In genomic region chr11:31369348-31370329, GRCh38 we compare ENCODE assay signal across 8 cellular contexts. TPM values are rescaled to one million over a fixed set of nuclear protein-coding genes. Genes with fewer than 3 reads are reported as not detected.
DNase-seq lines count a peak whose midpoint lies in the region; ATAC-seq and TF ChIP-seq lines count a peak whose summit lies in the region.

DCDC1 (minus strand) TSS chr11:31369739; CDS start chr11:31328280, 41,459 bp downstream.
DNAJC24 (plus strand) TSS chr11:31369860; CDS start chr11:31370749, 889 bp downstream.

- peaks cover 0 to 4% of the 10 kb centered on the region in 2 donors for H3K4me1 ChIP-seq in thyroid gland

- H3K9me3 Mint-ChIP-seq in activated naive CD8-positive, alpha-beta T cell treated with anti-CD3 and anti-CD28 coated beads for 36 hours, result no peaks in the 10 kb centered on the region
- H3K9me3 Mint-ChIP-seq in osteocyte (ENCODE audit: unreplicated experiment), result no peaks in the 10 kb centered on the region

- H3K4me1 Mint-ChIP-seq in activated naive CD8-positive, alpha-beta T cell treated with anti-CD3 and anti-CD28 coated beads for 36 hours, result peaks cover 36% of the 10 kb centered on the region
- H3K4me1 Mint-ChIP-seq in osteocyte (ENCODE audit: unreplicated experiment), result peaks cover 15% of the 10 kb centered on the region

- no peaks in the 10 kb centered on the region for H3K27me3 Mint-ChIP-seq in activated naive CD8-positive, alpha-beta T cell treated with anti-CD3 and anti-CD28 coated beads for 36 hours
- peaks cover 26% of the 10 kb centered on the region for H3K27me3 Mint-ChIP-seq in osteocyte (ENCODE audit: unreplicated experiment)

- H3K27ac ChIP-seq in thyroid gland, result peak within 1 kb of the TSS; percentile 27 to 58 (median 47)

- no peaks in the 10 kb centered on the region for H3K9me3 ChIP-seq in thyroid gland

- peak; percentile 99 for ATAC-seq in HG02642 (IDR thresholded peaks at IDR 0.05; ENCODE audit: poor library complexity, unreplicated experiment)
- peak; percentile 100 for ATAC-seq in Right ventricle myocardium inferior

- no peak for TF ChIP-seq CTCF in osteocyte (IDR thresholded peaks at IDR 0.05)
- no peak for TF ChIP-seq CTCF in thyroid gland (IDR thresholded peaks at IDR 0.05)

- no peaks in the 10 kb centered on the region for H3K27me3 ChIP-seq in thyroid gland

- intact Hi-C loops in Right ventricle myocardium inferior (cut with DNase I) (no loop called here), thyroid gland (cut with DNase I) (no loop called here)

- H3K36me3 Mint-ChIP-seq in activated naive CD8-positive, alpha-beta T cell treated with anti-CD3 and anti-CD28 coated beads for 36 hours, result peaks cover 9% of the 10 kb centered on the region
- peaks cover 3% of the 10 kb centered on the region for H3K36me3 Mint-ChIP-seq in osteocyte (ENCODE audit: unreplicated experiment)

- H3K27ac Mint-ChIP-seq in activated naive CD8-positive, alpha-beta T cell treated with anti-CD3 and anti-CD28 coated beads for 36 hours, result peak within 1 kb of the TSS; percentile 87
- peak within 1 kb of the TSS; percentile 96 for H3K27ac Mint-ChIP-seq in osteocyte (ENCODE audit: unreplicated experiment)

- H3K36me3 ChIP-seq in thyroid gland, result no peaks in the 10 kb centered on the region

- TF ChIP-seq POLR2A in GM10847 (IDR thresholded peaks at IDR 0.05; ENCODE audit: extremely low read depth, insufficient read length) (peak; percentile 79), thyroid gland (IDR thresholded peaks at IDR 0.05) (peak in 1 of 2 donors; percentile 41)

- WGBS in thyroid gland, 2 donors, result 0 to 1% methylated on average over 30 to 35 of the region's 53 CpGs

- DNase-seq in NCI-H1105 (lab: John Stamatoyannopoulos, UW), result peak; percentile 95
- DNase-seq in SKM-1 (lab: John Stamatoyannopoulos, UW; ENCODE audit: unreplicated experiment), result peak; percentile 88
- DNase-seq in activated naive CD8-positive, alpha-beta T cell treated with anti-CD3 and anti-CD28 coated beads for 36 hours, result peak; percentile 90
- DNase-seq in Right ventricle myocardium inferior (ENCODE audit: missing footprints), result peak; percentile 95
- DNase-seq in osteocyte (ENCODE audit: extremely low spot score, unreplicated experiment), result peak; percentile 96
- peak; percentile 91 to 92 for DNase-seq in thyroid gland

- H3K4me3 ChIP-seq in thyroid gland (replicated peaks in 1 of 3), result peak within 1 kb of the TSS; percentile 63 to 93 (median 73)

- H3K4me3 Mint-ChIP-seq in activated naive CD8-positive, alpha-beta T cell treated with anti-CD3 and anti-CD28 coated beads for 36 hours, result peak within 1 kb of the TSS; percentile 90
- peak within 1 kb of the TSS; percentile 93 for H3K4me3 Mint-ChIP-seq in osteocyte (ENCODE audit: unreplicated experiment)

RNA-seq across cellular contexts. Expression of gene DCDC1, which starts in this region (rescaled TPM):
- under 1 TPM; 0.14 to 0.36 TPM for total RNA-seq in activated naive CD8-positive, alpha-beta T cell treated with anti-CD3 and anti-CD28 coated beads for 36 hours
- total RNA-seq in Right ventricle myocardium inferior (0.19 TPM), osteocyte (not detected in 2 replicates), thyroid gland (10 to 100 TPM in 2 of 4 donors, 1 to 10 TPM in 2; 4.4 to 17.2 (median 9.9) TPM)

RNA-seq across cellular contexts. Expression of gene DNAJC24, which starts in this region (rescaled TPM):
- total RNA-seq in activated naive CD8-positive, alpha-beta T cell treated with anti-CD3 and anti-CD28 coated beads for 36 hours, result 10 to 100 TPM; 16.3 to 22.8 TPM
- 15.8 TPM for total RNA-seq in Right ventricle myocardium inferior
- total RNA-seq in osteocyte, result 12.0 and 16.4 TPM in 2 replicates
- total RNA-seq in thyroid gland, result 10 to 100 TPM; 15.4 to 22.1 (median 19.0) TPM

Comparison
In these comparisons a context has a peak if more than half of its experiments do, and no peak if none do; other contexts are left out.
1. Peak in every context shown above with its lines: DNase-seq, ATAC-seq, H3K4me3 ChIP-seq and H3K27ac ChIP-seq.